ENCODE assay signal across 12 cellular contexts in the genomic region with DNA sequence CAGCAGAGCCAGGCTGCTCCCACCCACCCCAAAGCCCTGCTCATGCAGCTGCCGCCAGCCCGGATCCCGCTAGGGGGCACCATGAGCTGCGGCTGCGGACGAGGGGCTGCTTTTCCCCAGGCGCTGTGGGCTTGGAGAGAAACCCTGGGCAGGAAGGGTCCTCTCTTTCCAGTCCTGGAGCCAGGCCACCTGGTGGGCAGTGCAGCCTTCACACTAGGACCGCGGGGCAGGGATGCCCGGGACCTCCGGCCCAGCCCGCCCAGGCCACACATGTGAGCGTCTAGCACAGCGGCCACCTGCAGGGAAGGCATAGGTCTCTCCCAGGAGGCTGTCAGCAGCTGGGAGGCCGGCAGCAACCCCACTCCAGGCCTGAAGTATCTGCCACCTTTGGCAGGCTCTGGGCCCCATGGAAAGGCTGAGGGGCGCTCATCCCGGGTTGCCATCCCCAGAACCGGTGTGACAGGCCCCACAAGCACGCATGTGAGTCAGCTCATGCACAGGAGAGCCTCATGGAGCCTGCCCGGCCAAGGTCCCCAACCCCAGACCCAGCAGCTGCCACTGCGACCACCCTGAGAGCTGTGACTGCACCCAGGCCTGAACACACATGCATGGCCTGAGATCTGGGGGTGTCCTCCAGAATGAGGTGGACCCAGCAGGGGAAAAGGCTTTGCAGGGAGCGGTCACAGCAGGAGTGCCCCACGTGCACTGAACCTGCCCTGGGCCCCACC.
A peak's percentile ranks its signal among the peaks of the same experiment; 100 is the strongest.
DNase-seq lines count a peak whose midpoint lies in the region; TF ChIP-seq lines count a peak whose summit lies in the region.
"Had no signal": no experiment of that assay in that cellular context is flagged by ENCODE, and none has a peak within 500 bp of the region (broad histone marks: within the 10 kb centered on the region; RNA-seq: fewer than 3 reads in every experiment).

No MANE protein-coding gene starts in this region.

- peak; percentile 30 for DNase-seq in HuH-7.5 (ENCODE audit: low spot score)
- peak; percentile 69 for DNase-seq in coronary artery (ENCODE audit: low spot score)
- DNase-seq in mesenteric fat pad (ENCODE audit: low spot score) = peak; percentile 67
- DNase-seq in NCI-H1105 treated with DMSO at 0.1 percent for 48 hours (lab: John Stamatoyannopoulos, UW) = no peak
- no peak for DNase-seq in NCI-H1436 treated with DMSO at 0.1 percent for 48 hours (lab: John Stamatoyannopoulos, UW)
- no peak for DNase-seq in central memory CD4-positive, alpha-beta T cell
- no peak for DNase-seq in DMS53 treated with DMSO at 0.1 percent for 48 hours (lab: John Stamatoyannopoulos, UW; ENCODE audit: unreplicated experiment)
- DNase-seq: activated B cell treated with CpG ODN at 0.5 μM for 24 hours; activated naive CD4-positive, alpha-beta T cell; stimulated activated CD4-positive, alpha-beta T cell treated with anti-CD3 and anti-CD28 coated beads, Interleukin-12 subunit alpha, Interleukin-12 subunit beta, amount 100 ng/mL, for 4 hours; stimulated activated naive CD8-positive, alpha-beta T cell treated with anti-CD3 and anti-CD28 coated beads, Interleukin-15, amount 100 ng/mL, for 72 hours had no signal

- no peak overlapping the region for H3K4me3 ChIP-seq in coronary artery

- TF ChIP-seq CTCF in 22Rv1 (IDR thresholded peaks at IDR 0.05) (peak; percentile 54), coronary artery (IDR thresholded peaks at IDR 0.05) (no peak)

- H3K27ac ChIP-seq in 22Rv1 (no peak overlapping the region), coronary artery (no peak overlapping the region)

Comparison
In these comparisons a context has a peak if more than half of its experiments do, and no peak if none do; other contexts are left out.
1. DNase-seq: peak in HuH-7.5 (single experiment), coronary artery (single experiment) and mesenteric fat pad (single experiment); none in NCI-H1105 treated with DMSO at 0.1 percent for 48 hours (single experiment), NCI-H1436 treated with DMSO at 0.1 percent for 48 hours (single experiment), central memory CD4-positive, alpha-beta T cell (single experiment) and DMS53 treated with DMSO at 0.1 percent for 48 hours (single experiment).